16 cellular contexts compared by ENCODE assay signal in the genomic region with DNA sequence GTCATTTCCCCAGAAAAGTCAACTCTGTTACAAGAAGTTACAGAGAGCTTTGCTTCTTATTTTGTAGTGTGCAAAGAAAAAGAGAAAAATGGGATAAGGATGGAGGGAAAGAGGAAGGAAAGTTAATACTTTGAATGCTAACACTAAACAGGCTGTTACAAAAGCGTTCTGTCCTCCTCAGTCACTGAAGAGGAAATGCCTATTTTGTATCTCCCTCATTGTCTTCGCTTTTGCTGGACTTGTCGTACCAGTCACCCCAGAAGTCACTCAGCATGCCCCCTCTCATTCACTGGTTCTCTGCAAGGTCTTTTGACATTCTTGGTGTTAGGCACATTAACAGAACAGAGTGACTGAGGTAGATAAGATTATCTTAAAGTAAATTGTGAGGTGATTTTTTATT.
DNase-seq lines count a peak whose midpoint lies in the region; ATAC-seq and TF ChIP-seq lines count a peak whose summit lies in the region.
"Had no signal": no experiment of that assay in that cellular context is flagged by ENCODE, and none has a peak within 500 bp of the region (broad histone marks: within the 10 kb centered on the region; RNA-seq: fewer than 3 reads in every experiment).

No MANE protein-coding gene starts in this region.

- no peak overlapping the region for H3K27ac Mint-ChIP-seq in neural progenitor cell
- H3K27ac Mint-ChIP-seq: CD8-positive, alpha-beta T cell; H9 had no signal

- TF ChIP-seq CTCF in neural progenitor cell (IDR thresholded peaks at IDR 0.05): no peak

- H3F3A ChIP-seq in neural progenitor cell (ENCODE audit: low read depth): no peaks in the 10 kb centered on the region

- H3K9me3 ChIP-seq in neural progenitor cell (ENCODE audit: low read depth): no peaks in the 10 kb centered on the region
- H3K9me3 ChIP-seq: A549 had no signal

- no peak overlapping the region for H3K4me2 ChIP-seq in neural progenitor cell
- H3K4me2 ChIP-seq: A549 had no signal

- peak in 1 of 61 donors; percentile 5 for DNase-seq in caudate nucleus (lab: John Stamatoyannopoulos, UW)
- peak; percentile 62 for DNase-seq in medulla oblongata (ENCODE audit: extremely low spot score)
- DNase-seq in neural progenitor cell (ENCODE audit: low spot score): peak; percentile 33
- DNase-seq in MV-4-11 (lab: John Stamatoyannopoulos, UW): no peak
- no peak for DNase-seq in germinal center (ENCODE audit: low spot score)
- DNase-seq in T-helper 2 cell: no peak
- DNase-seq: CD8-positive, alpha-beta T cell; COR-L47; DMS153; DMS79 treated with DMSO at 0.1 percent for 48 hours; EL; GOT3; H9 had no signal

- H3K79me2 ChIP-seq in neural progenitor cell (ENCODE audit: low read depth): no peaks in the 10 kb centered on the region

- peaks cover 3% of the 10 kb centered on the region for H3K4me1 Mint-ChIP-seq in neural progenitor cell

- H3K9ac ChIP-seq in neural progenitor cell: no peak overlapping the region

- H3K9me3 Mint-ChIP-seq in neural progenitor cell: peaks cover 11% of the 10 kb centered on the region

- H3K27ac ChIP-seq in caudate nucleus (ENCODE audit: low read depth, low read length): peak overlapping the region; percentile 8
- H3K27ac ChIP-seq in neural progenitor cell: no peak overlapping the region
- H3K27ac ChIP-seq: A549 had no signal

- no peak for ATAC-seq in HG03457 (IDR thresholded peaks at IDR 0.05; ENCODE audit: unreplicated experiment)
- ATAC-seq: A549; CD8-positive, alpha-beta T cell had no signal

- H3K4me3 ChIP-seq in neural progenitor cell: no peak overlapping the region
- H3K4me3 ChIP-seq: A549 had no signal

- H4K20me1 ChIP-seq in neural progenitor cell (ENCODE audit: low read depth): no peaks in the 10 kb centered on the region

- H3K27me3 ChIP-seq in neural progenitor cell: no peaks in the 10 kb centered on the region

- H3K4me3 Mint-ChIP-seq in neural progenitor cell: no peak overlapping the region
- H3K4me3 Mint-ChIP-seq: CD14-positive monocyte; CD8-positive, alpha-beta T cell; H9 had no signal

- no peaks in the 10 kb centered on the region for H3K27me3 Mint-ChIP-seq in neural progenitor cell (ENCODE audit: insufficient read depth, low read depth)

- H2AFZ ChIP-seq in neural progenitor cell (replicated peaks): no peak overlapping the region

- H3K36me3 ChIP-seq in neural progenitor cell: no peaks in the 10 kb centered on the region

- H3K36me3 Mint-ChIP-seq in neural progenitor cell: peaks cover 2% of the 10 kb centered on the region
- H3K36me3 Mint-ChIP-seq: CD8-positive, alpha-beta T cell had no signal

- H3K4me1 ChIP-seq in neural progenitor cell: peaks cover 17% of the 10 kb centered on the region

Comparison
In these comparisons a context has a peak if more than half of its experiments do, and no peak if none do; other contexts are left out.
1. DNase-seq: peak in medulla oblongata (single experiment) and neural progenitor cell (single experiment); none in MV-4-11 (single experiment), germinal center (single experiment) and T-helper 2 cell (0 of 5).